ENCODE assay signal across 10 cellular contexts in the genomic region with DNA sequence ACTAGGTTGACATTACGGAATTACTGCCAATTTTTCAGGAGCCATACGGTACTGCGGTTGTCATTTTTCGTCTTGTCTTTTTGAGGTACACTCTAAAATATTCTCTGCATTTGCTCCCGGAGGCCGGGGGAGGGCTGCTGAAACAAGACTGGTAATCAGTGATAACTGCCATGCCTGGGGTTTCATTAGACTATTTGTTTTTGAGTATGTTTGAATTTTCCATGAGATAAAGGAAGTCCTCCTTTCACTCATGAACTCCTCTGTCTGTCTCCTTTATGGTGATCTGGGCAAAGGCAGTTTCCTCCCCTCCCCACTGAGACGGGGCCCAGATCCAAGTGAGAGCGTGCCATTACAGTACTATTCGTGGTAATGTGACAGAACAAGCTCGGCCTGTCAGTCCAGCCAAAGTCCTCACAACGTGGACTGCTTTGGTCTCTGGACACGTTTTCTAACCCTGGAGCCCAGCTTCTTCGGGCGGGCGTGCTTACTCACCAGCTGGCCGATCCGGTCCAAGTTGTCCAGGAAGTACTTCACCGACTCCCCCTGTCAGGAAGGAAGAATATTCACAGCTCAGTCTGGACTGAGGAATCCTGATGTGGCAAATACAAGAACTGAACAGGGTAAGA. TPM values are rescaled to one million over a fixed set of nuclear protein-coding genes. Genes with fewer than 3 reads are reported as not detected.
DNase-seq lines count a peak whose midpoint lies in the region; ATAC-seq, FAIRE-seq and TF ChIP-seq lines count a peak whose summit lies in the region.
"Had no signal": no experiment of that assay in that cellular context is flagged by ENCODE, and none has a peak within 500 bp of the region (broad histone marks: within the 10 kb centered on the region; RNA-seq: fewer than 3 reads in every experiment).

No MANE protein-coding gene starts in this region.

- H3K4me1 Mint-ChIP-seq in activated B cell treated with CpG ODN at 0.5 μM for 24 hours: peaks cover 46% of the 10 kb centered on the region

- H3K4me3 Mint-ChIP-seq in activated B cell treated with CpG ODN at 0.5 μM for 24 hours: no peak overlapping the region

- WGBS in heart right ventricle, 2 donors: 36 to 37% methylated on average over 18 of the region's 18 CpGs

- intact Hi-C loops in activated B cell treated with CpG ODN at 0.5 μM for 24 hours (cut with micrococcal nuclease): no loop called here
- intact Hi-C loops in heart right ventricle (cut with DNase I): loop anchor here in 1 of 10 donors (10.0 kb wide), 1 partner anchor 112 kb away; the partner anchor contains the start of gene GNA12

- DNase-seq in GM12891 (ENCODE audit: insufficient read length, low spot score) (no peak), activated B cell treated with CpG ODN at 0.5 μM for 24 hours (peak; percentile 10), heart right ventricle (peak; percentile 67 to 72), HCEC 1CT (no peak), SHP77 (lab: John Stamatoyannopoulos, UW) (no peak), NCI-H1417 (lab: John Stamatoyannopoulos, UW) (no peak)
- DNase-seq: NCI-H2107 had no signal

- TF ChIP-seq CTCF in activated B cell treated with CpG ODN at 0.5 μM for 24 hours (IDR thresholded peaks at IDR 0.05): no peak
- TF ChIP-seq CTCF in heart right ventricle (IDR thresholded peaks at IDR 0.05): peak in 2 of 9 donors; percentile 11 to 27

- H3K27ac ChIP-seq in heart right ventricle: peak overlapping the region in 9 of 10 donors; percentile 23 to 83 (median 59)
- peak overlapping the region; percentile 79 for H3K27ac ChIP-seq in skeletal muscle tissue (ENCODE audit: low read depth, low read length)
- H3K27ac ChIP-seq: neutrophil had no signal

- no peak for TF ChIP-seq POLR2A in GM12891 (IDR thresholded peaks at IDR 0.05; ENCODE audit: low read depth, low read length)

- no peaks in the 10 kb centered on the region for H3K9me3 Mint-ChIP-seq in activated B cell treated with CpG ODN at 0.5 μM for 24 hours

- peak overlapping the region; percentile 23 to 43 (median 42) for H3K9ac ChIP-seq in skeletal muscle tissue (ENCODE audit: low read depth in 1 of 3, low read length in 3 of 3)

- H3K4me3 ChIP-seq in heart right ventricle (no peak overlapping the region), skeletal muscle tissue (ENCODE audit: low read length in 3 of 3) (peak overlapping the region in 2 of 3 donors; percentile 31 to 34)

- no peaks in the 10 kb centered on the region for H3K27me3 ChIP-seq in heart right ventricle
- H3K27me3 ChIP-seq in skeletal muscle tissue (ENCODE audit: control insufficient read depth in 3 of 3, insufficient read depth in 3 of 3, low read length in 3 of 3): no peaks in the 10 kb centered on the region

- CTCF ChIA-PET in activated B cell treated with CpG ODN at 0.5 μM for 24 hours (lab: Charles Lee): no interaction called here

- H3K9me3 ChIP-seq in heart right ventricle: peaks cover 0 to 9% (median 0%) of the 10 kb centered on the region in 11 donors
- no peaks in the 10 kb centered on the region for H3K9me3 ChIP-seq in skeletal muscle tissue (ENCODE audit: control insufficient read depth in 3 of 3, low read length in 3 of 3)
- H3K9me3 ChIP-seq: neutrophil had no signal

- no peak overlapping the region for H3K27ac Mint-ChIP-seq in activated B cell treated with CpG ODN at 0.5 μM for 24 hours

- H3K36me3 ChIP-seq in heart right ventricle: peaks cover 0 to 34% (median 4%) of the 10 kb centered on the region in 9 donors
- peaks cover 8 to 19% (median 14%) of the 10 kb centered on the region in 3 donors for H3K36me3 ChIP-seq in skeletal muscle tissue (ENCODE audit: control insufficient read depth in 3 of 3, insufficient read depth in 3 of 3, low read length in 3 of 3)

- peaks cover 20 to 67% (median 45%) of the 10 kb centered on the region in 9 donors for H3K4me1 ChIP-seq in heart right ventricle
- peaks cover 33 to 47% (median 36%) of the 10 kb centered on the region in 3 donors for H3K4me1 ChIP-seq in skeletal muscle tissue (ENCODE audit: control insufficient read depth in 3 of 3, insufficient read depth in 3 of 3, low read length in 3 of 3)

- H3K36me3 Mint-ChIP-seq in activated B cell treated with CpG ODN at 0.5 μM for 24 hours (ENCODE audit: low read depth): peaks cover 52% of the 10 kb centered on the region

- FAIRE-seq in GM12891 (lab: Jason Lieb, UNC): peak; percentile 13

- no peaks in the 10 kb centered on the region for H3K27me3 Mint-ChIP-seq in activated B cell treated with CpG ODN at 0.5 μM for 24 hours

- ATAC-seq in activated B cell treated with CpG ODN at 0.5 μM for 24 hours (ENCODE audit: low read depth) (no peak), heart right ventricle (peak; percentile 36 to 81 (median 64)), HG02642 (IDR thresholded peaks at IDR 0.05; ENCODE audit: poor library complexity, unreplicated experiment) (no peak)

- POLR2A ChIA-PET in activated B cell treated with CpG ODN at 0.5 μM for 24 hours (lab: Charles Lee): no interaction called here

TF ChIP-seq in GM12891, 5 proteins besides CTCF, POLR2A, EP300 and RAD21:
- TF ChIP-seq PAX5 (IDR thresholded peaks at IDR 0.05; ENCODE audit: insufficient read depth, low read length, severe bottlenecking) (no peak), SPI1 (IDR thresholded peaks at IDR 0.05; ENCODE audit: low read depth, low read length) (no peak), POLR2AphosphoS5 (IDR thresholded peaks at IDR 0.05; ENCODE audit: low read depth, low read length) (no peak), TAF1 (IDR thresholded peaks at IDR 0.05; ENCODE audit: low read depth, low read length) (no peak), POU2F2 (IDR thresholded peaks at IDR 0.05; ENCODE audit: low read depth, low read length) (no peak)
TF ChIP-seq in GM12891: peak in this region for 0.

RNA-seq across cellular contexts. Expression of gene AMZ1, which starts 45.1 kb away (rescaled TPM):
- 1.0 TPM for polyA plus RNA-seq in GM12891 (2012; ENCODE audit: low read depth, missing spikeins)
- 5.9 and 8.3 TPM in 2 replicates for total RNA-seq in activated B cell treated with CpG ODN at 0.5 μM for 24 hours
- under 1 TPM in 6 of 10 donors, not detected in 4; 0.04 to 0.11 (median 0.07) TPM for total RNA-seq in heart right ventricle
- polyA plus RNA-seq in heart right ventricle: under 1 TPM; 0.04 to 0.07 TPM
- total RNA-seq in skeletal muscle tissue: under 0.01 TPM

Comparison
In these comparisons a context has a peak if more than half of its experiments do, and no peak if none do; other contexts are left out.
1. DNase-seq: peak in activated B cell treated with CpG ODN at 0.5 μM for 24 hours (single experiment) and heart right ventricle (2 of 2); none in GM12891 (single experiment), HCEC 1CT (single experiment), SHP77 (0 of 2) and NCI-H1417 (0 of 3).
2. ATAC-seq: peak in heart right ventricle (8 of 8); none in activated B cell treated with CpG ODN at 0.5 μM for 24 hours (single experiment) and HG02642 (single experiment).
3. H3K4me3 ChIP-seq: peak in skeletal muscle tissue (2 of 3); none in heart right ventricle (0 of 10).